Comparison of ENCODE assay signal across 4 cellular contexts in the genomic region with DNA sequence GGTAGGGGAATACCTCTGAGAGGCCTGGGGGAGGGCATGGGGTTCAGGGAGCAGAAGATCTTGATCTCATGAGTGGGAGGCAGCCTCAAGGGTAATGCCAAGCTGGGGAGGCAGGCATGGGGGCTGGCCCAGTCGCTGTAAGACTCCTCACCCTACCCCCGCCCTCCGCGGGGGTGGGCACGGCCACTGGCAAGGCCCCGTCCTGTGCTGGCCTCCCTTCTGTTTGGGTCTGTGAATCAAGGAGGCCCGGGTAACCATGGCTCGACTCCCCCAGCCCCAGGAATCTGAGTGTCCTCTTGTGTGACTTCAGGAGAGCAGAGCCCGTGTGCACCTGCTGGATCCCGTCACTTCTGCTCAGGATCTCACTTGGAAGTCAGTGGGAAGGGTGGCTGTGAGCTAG.
"Had no signal": no experiment of that assay in that cellular context is flagged by ENCODE, and none has a peak within 500 bp of the region (broad histone marks: within the 10 kb centered on the region; RNA-seq: fewer than 3 reads in every experiment).

No MANE protein-coding gene starts in this region.

- H3K27ac Mint-ChIP-seq: GM23338, H9 had no signal

- H3K4me3 Mint-ChIP-seq: GM23338, H9 had no signal

- ATAC-seq: GM23338 had no signal

- H3K4me3 ChIP-seq: GM23338 had no signal

- H3K9me3 Mint-ChIP-seq: GM23338, H9 had no signal

- DNase-seq: H9, HCEC 1CT, IMR-90 had no signal
